ENCODE assay signal across 22 cellular contexts in genomic region chr2:77566131-77566530, GRCh38. TPM values are rescaled to one million over a fixed set of nuclear protein-coding genes. Genes with fewer than 3 reads are reported as not detected.
DNase-seq lines count a peak whose midpoint lies in the region; ATAC-seq and TF ChIP-seq lines count a peak whose summit lies in the region.
"Had no signal": no experiment of that assay in that cellular context is flagged by ENCODE, and none has a peak within 500 bp of the region (broad histone marks: within the 10 kb centered on the region; RNA-seq: fewer than 3 reads in every experiment).

No MANE protein-coding gene starts in this region.

- intact Hi-C loops in aorta (cut with DNase I), result no loop called here

- H3K36me3 ChIP-seq in OCI-LY3 (replicated peaks; ENCODE audit: low read depth, low read length) (no peaks in the 10 kb centered on the region), aorta (ENCODE audit: control insufficient read depth in 1 of 2, insufficient read depth in 2 of 2, low read length in 1 of 2) (no peaks in the 10 kb centered on the region)
- H3K36me3 ChIP-seq: BLaER1 had no signal

- H3K4me3 ChIP-seq in OCI-LY3 (ENCODE audit: low read length) (no peak overlapping the region), aorta (ENCODE audit: low read length in 2 of 2) (no peak overlapping the region)
- H3K4me3 ChIP-seq: BLaER1, GM23338, K562 had no signal

- 14 to 22% methylated on average over 1 of the region's 1 CpG for WGBS in aorta, 2 donors

- ATAC-seq in aorta (ENCODE audit: low FRiP score) (no peak), GM19328 (IDR thresholded peaks at IDR 0.05; ENCODE audit: unreplicated experiment) (no peak)
- ATAC-seq: GM23338, K562, PC-3 had no signal

- H3K4me2 ChIP-seq in OCI-LY3 (ENCODE audit: low read length), result no peak overlapping the region
- H3K4me2 ChIP-seq: BLaER1, GM23338 had no signal

- TF ChIP-seq CTCF in OCI-LY3 (IDR thresholded peaks at IDR 0.05; ENCODE audit: low read depth, low read length), result no peak

- DNase-seq in astrocyte of the hippocampus (ENCODE audit: low read depth, low spot score) (peak; percentile 52), kidney glomerular epithelial cell (lab: John Stamatoyannopoulos, UW) (peak; percentile 47), KG1 (lab: John Stamatoyannopoulos, UW) (no peak), aorta (no peak), SIG-M5 (lab: John Stamatoyannopoulos, UW) (no peak)
- DNase-seq: CD4-positive, CD25-positive, alpha-beta regulatory T cell; HCEC 1CT; NCI-H1048; NCI-H1694; NCI-H2029 treated with DMSO at 0.1 percent for 48 hours; NCI-H446 treated with DMSO at 0.1 percent for 48 hours; NCI-H526 had no signal

- H3K9ac ChIP-seq in OCI-LY3 (ENCODE audit: low read length), result no peak overlapping the region
- H3K9ac ChIP-seq: BLaER1 had no signal

- H3K27ac ChIP-seq in OCI-LY3 (ENCODE audit: low read length) (no peak overlapping the region), aorta (ENCODE audit: low read depth in 1 of 2, low read length in 2 of 2) (no peak overlapping the region)
- H3K27ac ChIP-seq: BLaER1, RWPE1 had no signal

- H3K9me3 ChIP-seq in OCI-LY3 (ENCODE audit: insufficient read depth, low read length) (no peaks in the 10 kb centered on the region), aorta (ENCODE audit: control insufficient read depth, low read length) (no peaks in the 10 kb centered on the region)
- H3K9me3 ChIP-seq: BLaER1 had no signal

- 0 out of 2 replicates have a peak overlapping the region, but pooled peaks have one; percentile 0 for H2AFZ ChIP-seq in OCI-LY3 (ENCODE audit: low read depth, low read length)
- H2AFZ ChIP-seq: GM23338 had no signal

- H3K27me3 ChIP-seq in OCI-LY3 (ENCODE audit: low read depth, low read length) (no peaks in the 10 kb centered on the region), aorta (ENCODE audit: control insufficient read depth in 1 of 2, insufficient read depth in 2 of 2, low read length in 1 of 2) (no peaks in the 10 kb centered on the region)
- H3K27me3 ChIP-seq: BLaER1 had no signal

- no peaks in the 10 kb centered on the region for H4K20me1 ChIP-seq in OCI-LY3 (ENCODE audit: insufficient read depth, low read length)
- H4K20me1 ChIP-seq: BLaER1 had no signal

- H3K4me1 ChIP-seq in OCI-LY3 (ENCODE audit: low read length), result no peaks in the 10 kb centered on the region
- no peaks in the 10 kb centered on the region for H3K4me1 ChIP-seq in aorta (ENCODE audit: control insufficient read depth in 1 of 2, insufficient read depth in 2 of 2, low read length in 2 of 2)
- H3K4me1 ChIP-seq: BLaER1 had no signal

- H3K79me2 ChIP-seq in OCI-LY3 (ENCODE audit: low read length), result no peaks in the 10 kb centered on the region

RNA-seq across cellular contexts. Expression of gene LRRTM4, which starts 44.0 kb away (rescaled TPM):
- total RNA-seq in aorta, result 1 to 10 TPM in 1 of 2 donors, under 1 TPM in 1; 0.52 to 2.7 TPM
- polyA plus RNA-seq in aorta, result not detected
- total RNA-seq: CD4-positive, CD25-positive, alpha-beta regulatory T cell; LHCN-M2; MCF 10A; PC-3 had no signal
- polyA plus RNA-seq: AG04450; CD4-positive, CD25-positive, alpha-beta regulatory T cell had no signal

Comparison
In these comparisons a context has a peak if more than half of its experiments do, and no peak if none do; other contexts are left out.
1. DNase-seq: peak in astrocyte of the hippocampus (single experiment) and kidney glomerular epithelial cell (single experiment); none in KG1 (single experiment), aorta (0 of 2) and SIG-M5 (single experiment).